23 cellular contexts compared by ENCODE assay signal in genomic region chr1:190177555-190177954, GRCh38.
DNase-seq lines count a peak whose midpoint lies in the region; ATAC-seq, FAIRE-seq and TF ChIP-seq lines count a peak whose summit lies in the region.
"Had no signal": no experiment of that assay in that cellular context is flagged by ENCODE, and none has a peak within 500 bp of the region (broad histone marks: within the 10 kb centered on the region; RNA-seq: fewer than 3 reads in every experiment).

No MANE protein-coding gene starts in this region.

- BruUV-seq in HepG2 (replicated peaks; lab: Mats Ljungman, UMichigan) (no TSS peak), OCI-LY7 (replicated peaks; lab: Mats Ljungman, UMichigan) (no TSS peak)

- H4K20me1 ChIP-seq in HepG2 (ENCODE audit: insufficient read depth, low read length) (no peaks in the 10 kb centered on the region), OCI-LY7 (ENCODE audit: insufficient read depth, low read length) (no peaks in the 10 kb centered on the region)
- H4K20me1 ChIP-seq: BLaER1 treated with 17β-estradiol and CSF1 and Interleukin-3, amounts not matched to agents 10 nM and 100 nM had no signal

- in situ Hi-C loops in HepG2 (cut with HindIII; ENCODE audit: extremely low pct_ligation_motif_present, low pct_unique_long_range_greater_than_20kb) = no loop called here

- H3K9me2 ChIP-seq in OCI-LY7 (ENCODE audit: insufficient read depth, low read length) = no peaks in the 10 kb centered on the region

- TF ChIP-seq CTCF in HepG2 (CRISPR knock-in tag; IDR thresholded peaks at IDR 0.05) (no peak), right lobe of liver (IDR thresholded peaks at IDR 0.05) (no peak), OCI-LY7 (conservative IDR thresholded peaks at IDR 0.05; ENCODE audit: low read length) (no peak)

- ATAC-seq in HepG2 = no peak
- no peak for ATAC-seq in right lobe of liver
- ATAC-seq: A549; CD8-positive, alpha-beta T cell; GM12878 had no signal

- H2AFZ ChIP-seq in HepG2 (ENCODE audit: low read length) (no peak overlapping the region), OCI-LY7 (ENCODE audit: low read length) (no peak overlapping the region)

- H3K36me3 ChIP-seq in HepG2 (replicated peaks in 1 of 2; ENCODE audit: control insufficient read depth in 1 of 2, insufficient read depth in 2 of 2, low read length in 2 of 2) (no peaks in the 10 kb centered on the region), right lobe of liver (no peaks in the 10 kb centered on the region), OCI-LY7 (ENCODE audit: insufficient read depth, low read length) (no peaks in the 10 kb centered on the region)
- H3K36me3 ChIP-seq: BLaER1 treated with 17β-estradiol and CSF1 and Interleukin-3, amounts not matched to agents 10 nM and 100 nM had no signal

- TF ChIP-seq POLR2A in HepG2 (IDR thresholded peaks at IDR 0.05; ENCODE audit: insufficient read depth in 1 of 2, low read depth in 2 of 2, low read length in 2 of 2) (no peak), right lobe of liver (IDR thresholded peaks at IDR 0.05) (no peak)

- H3K27ac ChIP-seq in HepG2 (ENCODE audit: extremely low read length, insufficient read depth, low read length) (no peak overlapping the region), right lobe of liver (no peak overlapping the region), OCI-LY7 (ENCODE audit: low read depth, low read length, poor library complexity, severe bottlenecking) (no peak overlapping the region)
- H3K27ac ChIP-seq: 22Rv1; A549; BLaER1 treated with 17β-estradiol and CSF1 and Interleukin-3, amounts not matched to agents 10 nM and 100 nM; C4-2B had no signal

- H3K4me3 ChIP-seq in HepG2 (replicated peaks in 1 of 3; ENCODE audit: insufficient read depth in 1 of 3, low read depth in 2 of 3, low read length in 3 of 3) = no peak overlapping the region
- no peak overlapping the region for H3K4me3 ChIP-seq in right lobe of liver
- H3K4me3 ChIP-seq in OCI-LY7 (ENCODE audit: low read depth, low read length, poor library complexity, severe bottlenecking) = no peak overlapping the region
- H3K4me3 ChIP-seq: A549; BLaER1 treated with 17β-estradiol and CSF1 and Interleukin-3, amounts not matched to agents 10 nM and 100 nM; GM12878 had no signal

- intact Hi-C loops in HepG2 (cut with micrococcal nuclease; ENCODE audit: unreplicated experiment) (no loop called here), right lobe of liver (cut with DNase I) (no loop called here), OCI-LY7 (cut with micrococcal nuclease; ENCODE audit: unreplicated experiment) (no loop called here), cardiac septum (cut with DNase I) (no loop called here)

- H3K4me2 ChIP-seq in HepG2 (ENCODE audit: low read depth, low read length) (no peak overlapping the region), OCI-LY7 (ENCODE audit: low read length) (no peak overlapping the region)
- H3K4me2 ChIP-seq: A549; BLaER1 treated with 17β-estradiol and CSF1 and Interleukin-3, amounts not matched to agents 10 nM and 100 nM had no signal

- H3K79me2 ChIP-seq in HepG2 (ENCODE audit: insufficient read depth, low read length) = no peaks in the 10 kb centered on the region
- H3K79me2 ChIP-seq in OCI-LY7 (ENCODE audit: insufficient read depth, low read depth, low read length) = no peaks in the 10 kb centered on the region

- H3K9me3 ChIP-seq in HepG2 (ENCODE audit: low read length) (no peaks in the 10 kb centered on the region), right lobe of liver (no peaks in the 10 kb centered on the region), OCI-LY7 (ENCODE audit: low read length) (no peaks in the 10 kb centered on the region)
- H3K9me3 ChIP-seq: A549; BLaER1 treated with 17β-estradiol and CSF1 and Interleukin-3, amounts not matched to agents 10 nM and 100 nM; Caco-2 had no signal

- CTCF ChIA-PET in HepG2 (lab: Yijun Ruan, JAX; ENCODE audit: low intra/inter-chr PET ratio, low total read pairs) (no interaction called here), OCI-LY7 (lab: Charles Lee; ENCODE audit: unreplicated experiment) (no interaction called here)

- TF ChIP-seq EP300 in HepG2 (IDR thresholded peaks at IDR 0.05; ENCODE audit: low read depth in 2 of 2, low read length in 2 of 2) (no peak), HepG2 (CRISPR knock-in tag; IDR thresholded peaks at IDR 0.05; ENCODE audit: borderline replicate concordance) (no peak)

- no peak overlapping the region for H3K9ac ChIP-seq in HepG2 (ENCODE audit: insufficient read depth, low read depth, low read length)
- H3K9ac ChIP-seq: BLaER1 treated with 17β-estradiol and CSF1 and Interleukin-3, amounts not matched to agents 10 nM and 100 nM had no signal

- 35% methylated on average over 2 of the region's 2 CpGs for WGBS in HepG2 (ENCODE audit: low lambda C conversion rate)
- WGBS in right lobe of liver (ENCODE audit: insufficient coverage, low coverage, low lambda C conversion rate, missing lambda C conversion rate) = 38% methylated on average over 2 of the region's 2 CpGs

- no peak for FAIRE-seq in HepG2 (lab: Jason Lieb, UNC)
- peak; percentile 5 for FAIRE-seq in TTC549 (lab: Jason Lieb, UNC)
- FAIRE-seq: A549, GM12878, GM12892, GM18507 had no signal

- POLR2A ChIA-PET in HepG2 (lab: Yijun Ruan, JAX) = no interaction called here
- POLR2A ChIA-PET in OCI-LY7 (lab: Charles Lee) = no interaction called here

- no peak for TF ChIP-seq RAD21 in HepG2 (CRISPR knock-in tag; IDR thresholded peaks at IDR 0.05)

- no peaks in the 10 kb centered on the region for H3K27me3 ChIP-seq in HepG2 (ENCODE audit: control insufficient read depth in 1 of 2, insufficient read depth in 2 of 2, low read length in 2 of 2)
- H3K27me3 ChIP-seq in right lobe of liver = no peaks in the 10 kb centered on the region
- H3K27me3 ChIP-seq: BLaER1 treated with 17β-estradiol and CSF1 and Interleukin-3, amounts not matched to agents 10 nM and 100 nM had no signal

- no peak for DNase-seq in HepG2 (ENCODE audit: low spot score)
- no peak for DNase-seq in right lobe of liver
- DNase-seq in OCI-LY7 (ENCODE audit: low spot score) = no peak
- DNase-seq in cardiac septum (ENCODE audit: low spot score) = no peak
- DNase-seq: AML-193; Caco-2; Calu3; CD4-positive, alpha-beta T cell; CD8-positive, alpha-beta T cell; DMS 273 treated with DMSO at 0.1 percent for 48 hours; DMS153; DMS79; DND-41; EL; GDM1 had no signal

- H3K4me1 ChIP-seq in HepG2 (ENCODE audit: insufficient read depth, low read length) (no peaks in the 10 kb centered on the region), right lobe of liver (no peaks in the 10 kb centered on the region), OCI-LY7 (ENCODE audit: insufficient read depth, low read length, poor library complexity, severe bottlenecking) (no peaks in the 10 kb centered on the region)
- H3K4me1 ChIP-seq: BLaER1 treated with 17β-estradiol and CSF1 and Interleukin-3, amounts not matched to agents 10 nM and 100 nM had no signal

TF ChIP-seq in HepG2, 621 proteins besides CTCF, POLR2A, EP300 and RAD21:
- no peak for TF ChIP-seq ZNF792 (CRISPR knock-in tag; IDR thresholded peaks at IDR 0.05)
- no peak for TF ChIP-seq ZBTB42 (CRISPR knock-in tag; IDR thresholded peaks at IDR 0.05)
- peak; percentile 45; the same call in 1 of the 2 replicates for TF ChIP-seq CEBPB (IDR thresholded peaks at IDR 0.05; ENCODE audit: borderline replicate concordance, low read depth, low read length)
- TF ChIP-seq ZNF644 (CRISPR knock-in tag; IDR thresholded peaks at IDR 0.05; ENCODE audit: low read depth) = no peak
- TF ChIP-seq UBTF (CRISPR knock-in tag; IDR thresholded peaks at IDR 0.05) = no peak
- no peak for TF ChIP-seq ZNF225 (CRISPR knock-in tag; IDR thresholded peaks at IDR 0.05)
- TF ChIP-seq KLF12 (CRISPR knock-in tag; IDR thresholded peaks at IDR 0.05; ENCODE audit: borderline replicate concordance) = no peak
